In genomic region chr3:89098964-89099585, GRCh38 we compare ENCODE assay signal across 8 cellular contexts. TPM values are rescaled to one million over a fixed set of nuclear protein-coding genes. Genes with fewer than 3 reads are reported as not detected.
A peak's percentile ranks its signal among the peaks of the same experiment; 100 is the strongest.
DNase-seq lines count a peak whose midpoint lies in the region; ATAC-seq, FAIRE-seq and TF ChIP-seq lines count a peak whose summit lies in the region.

No MANE protein-coding gene starts in this region.

- intact Hi-C loops in CD8-positive, alpha-beta T cell (cut with DNase I, micrococcal nuclease) = no loop called here
- intact Hi-C loops in pancreas (cut with DNase I) = no loop called here
- intact Hi-C loops in lower leg skin (cut with DNase I; ENCODE audit: low total_unique reads) = no loop called here

- H3K4me3 Mint-ChIP-seq in CD8-positive, alpha-beta T cell = no peak overlapping the region

- peak in 3 of 7 experiments; percentile 3 to 16 (median 4) for DNase-seq in CD8-positive, alpha-beta T cell
- peak; percentile 39 for DNase-seq in NCI-H1417 treated with DMSO at 0.1 percent for 48 hours (lab: John Stamatoyannopoulos, UW)
- DNase-seq in fibroblast of the aortic adventitia (ENCODE audit: low read depth) = peak; percentile 66
- DNase-seq in pancreas = peak in 5 of 6 donors; percentile 7 to 63 (median 38)
- no peak for DNase-seq in lower leg skin (ENCODE audit: low spot score in 2 of 2)

- 12 to 15% methylated on average over 8 of the region's 8 CpGs for whole genome bisulfite sequencing in pancreas, 2 donors
- 17% methylated on average over 8 of the region's 8 CpGs for WGBS in lower leg skin, 2 donors

- TF ChIP-seq POLR2A in lower leg skin (IDR thresholded peaks at IDR 0.05) = no peak

- no peaks in the 10 kb centered on the region for H3K36me3 ChIP-seq in CD8-positive, alpha-beta T cell (ENCODE audit: insufficient read depth, low read length)
- no peaks in the 10 kb centered on the region for H3K36me3 ChIP-seq in pancreas

- no peaks in the 10 kb centered on the region for H3K9me3 Mint-ChIP-seq in CD8-positive, alpha-beta T cell

- no peak overlapping the region for H3K4me3 ChIP-seq in CD8-positive, alpha-beta T cell (ENCODE audit: low read depth, low read length)
- H3K4me3 ChIP-seq in WI38 (ENCODE audit: low read depth, low read length) (no peak overlapping the region), fibroblast of the aortic adventitia (ENCODE audit: low read depth, low read length) (no peak overlapping the region), pancreas (no peak overlapping the region), lower leg skin (ENCODE audit: low read depth, poor library complexity, severe bottlenecking) (no peak overlapping the region)

- no peak overlapping the region for H3K27ac Mint-ChIP-seq in CD8-positive, alpha-beta T cell

- no peaks in the 10 kb centered on the region for H3K9me3 ChIP-seq in CD8-positive, alpha-beta T cell (ENCODE audit: low read length)
- H3K9me3 ChIP-seq in pancreas = no peaks in the 10 kb centered on the region

- TF ChIP-seq CTCF in CD8-positive, alpha-beta T cell (IDR thresholded peaks at IDR 0.05) = peak; percentile 52
- TF ChIP-seq CTCF in WI38 (IDR thresholded peaks at IDR 0.05; ENCODE audit: low read depth, low read length) = peak; percentile 49; the same call in 1 of the 2 replicates
- TF ChIP-seq CTCF in fibroblast of the aortic adventitia (IDR thresholded peaks at IDR 0.05; ENCODE audit: insufficient read depth, low read length) = peak; percentile 99
- TF ChIP-seq CTCF in pancreas (IDR thresholded peaks at IDR 0.05) = peak; percentile 64 to 93 (median 87)
- TF ChIP-seq CTCF in lower leg skin (IDR thresholded peaks at IDR 0.05) = no peak

- no peak overlapping the region for H3K27ac ChIP-seq in CD8-positive, alpha-beta T cell (ENCODE audit: low read depth, low read length)
- no peak overlapping the region for H3K27ac ChIP-seq in pancreas

- CTCF ChIA-PET in CD8-positive, alpha-beta T cell (lab: Charles Lee) = no interaction called here

- no peaks in the 10 kb centered on the region for H3K4me1 ChIP-seq in CD8-positive, alpha-beta T cell (ENCODE audit: insufficient read depth, low read length)
- H3K4me1 ChIP-seq in pancreas = no peaks in the 10 kb centered on the region

- peak; percentile 62 for ATAC-seq in CD8-positive, alpha-beta T cell
- ATAC-seq in GM18861 (IDR thresholded peaks at IDR 0.05; ENCODE audit: unreplicated experiment) (peak; percentile 95), HG02938 (IDR thresholded peaks at IDR 0.05; ENCODE audit: unreplicated experiment) (peak; percentile 96), pancreas (peak; percentile 69 to 98 (median 90))

- no peaks in the 10 kb centered on the region for H3K27me3 ChIP-seq in CD8-positive, alpha-beta T cell (ENCODE audit: insufficient read depth, low read length)
- no peaks in the 10 kb centered on the region for H3K27me3 ChIP-seq in pancreas

- H3K36me3 Mint-ChIP-seq in CD8-positive, alpha-beta T cell = no peaks in the 10 kb centered on the region

- FAIRE-seq in pancreas (lab: Jason Lieb, UNC) = peak; percentile 85

- H3K27me3 Mint-ChIP-seq in CD8-positive, alpha-beta T cell (ENCODE audit: low read depth) = no peaks in the 10 kb centered on the region

- POLR2A ChIA-PET in CD8-positive, alpha-beta T cell (lab: Charles Lee) = no interaction called here

- no peaks in the 10 kb centered on the region for H3K4me1 Mint-ChIP-seq in CD8-positive, alpha-beta T cell (ENCODE audit: low read depth)

RNA-seq across cellular contexts. Expression of gene EPHA3, which starts 8.3 kb away (rescaled TPM):
- total RNA-seq in CD8-positive, alpha-beta T cell = not detected
- total RNA-seq in fibroblast of the aortic adventitia (ENCODE audit: low replicate concordance) = 0.98 and 6.1 TPM in 2 replicates
- total RNA-seq in pancreas = 1 to 10 TPM in 3 of 6 donors, under 1 TPM in 3; 0.43 to 7.7 (median 1.0) TPM
- polyA plus RNA-seq in pancreas = under 1 TPM; 0.27 to 0.49 TPM
- total RNA-seq in lower leg skin = 1 to 10 TPM in 2 of 4 donors, under 1 TPM in 2; 0.30 to 2.8 (median 1.0) TPM

Comparison
In these comparisons a context has a peak if more than half of its experiments do, and no peak if none do; other contexts are left out.
1. DNase-seq: peak in NCI-H1417 treated with DMSO at 0.1 percent for 48 hours (single experiment), fibroblast of the aortic adventitia (single experiment) and pancreas (5 of 6); none in lower leg skin (0 of 2).
2. CTCF ChIP-seq: peak in CD8-positive, alpha-beta T cell (single experiment), WI38 (single experiment), fibroblast of the aortic adventitia (single experiment) and pancreas (4 of 4); none in lower leg skin (0 of 3).
3. Peak in every context shown above with its lines, with median percentiles within 50 percentile points of each other: ATAC-seq.